In the genomic region with DNA sequence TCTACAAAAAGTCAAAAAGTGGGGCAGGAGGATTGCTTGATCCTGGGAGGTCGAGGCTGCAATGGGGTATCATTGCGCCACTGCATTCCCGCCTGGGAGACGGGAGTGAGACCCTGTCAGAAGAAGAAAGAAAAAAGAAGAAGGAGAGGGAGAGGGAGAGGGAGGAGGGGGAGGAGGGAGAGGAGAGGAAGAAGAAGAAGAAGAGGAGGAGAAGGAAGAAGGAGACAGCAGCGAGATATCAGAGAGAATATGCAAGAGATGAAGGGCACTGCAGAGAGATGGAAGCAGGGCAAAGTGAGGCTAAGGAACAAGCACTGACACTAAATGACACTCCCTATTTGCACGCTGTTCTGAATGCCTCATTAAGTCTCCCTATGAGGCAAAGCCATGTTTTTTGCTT, we compare ENCODE assay signal across 23 cellular contexts. TPM values are rescaled to one million over a fixed set of nuclear protein-coding genes. Genes with fewer than 3 reads are reported as not detected.
DNase-seq lines count a peak whose midpoint lies in the region; ATAC-seq, FAIRE-seq and TF ChIP-seq lines count a peak whose summit lies in the region.
"Had no signal": no experiment of that assay in that cellular context is flagged by ENCODE, and none has a peak within 500 bp of the region (broad histone marks: within the 10 kb centered on the region; RNA-seq: fewer than 3 reads in every experiment).

No MANE protein-coding gene starts in this region.

- H4K91ac ChIP-seq in H1 (replicated peaks; ENCODE audit: insufficient read length, low read length), result no peak overlapping the region

- H3K27ac Mint-ChIP-seq in CD8-positive, alpha-beta memory T cell, result peak overlapping the region in 5 of 8 donors; percentile 39 to 97 (median 94)
- H3K27ac Mint-ChIP-seq in T-helper 17 cell, result peak overlapping the region; percentile 90

- no peak overlapping the region for H3K56ac ChIP-seq in H1 (replicated peaks; ENCODE audit: insufficient read length, low read depth, low read length)

- CTCF ChIA-PET in CD8-positive, alpha-beta memory T cell (lab: Charles Lee), result interaction anchor here (2.3 kb wide), 1 partner anchor 16 kb away, joined by 9 read pairs; no protein-coding TSS in a partner anchor
- CTCF ChIA-PET in H1 (lab: Charles Lee; ENCODE audit: partially characterized antibody), result interaction anchor here (0.6 kb wide), 1 partner anchor 131 kb away, joined by 3 read pairs; no protein-coding TSS in a partner anchor

- no peak overlapping the region for H2AFZ ChIP-seq in H1 (ENCODE audit: low read length)

- H4K20me1 ChIP-seq in BLaER1, result no peaks in the 10 kb centered on the region
- H4K20me1 ChIP-seq in H1 (replicated peaks in 1 of 2; ENCODE audit: control insufficient read depth in 1 of 2, insufficient read depth in 2 of 2, low read length in 2 of 2), result no peaks in the 10 kb centered on the region

- no peaks in the 10 kb centered on the region for H3K9me3 Mint-ChIP-seq in CD8-positive, alpha-beta memory T cell

- ATAC-seq in T-helper 17 cell (no peak), GM21447 (IDR thresholded peaks at IDR 0.05; ENCODE audit: unreplicated experiment) (no peak)

- H3K27me3 Mint-ChIP-seq in CD8-positive, alpha-beta memory T cell, result no peaks in the 10 kb centered on the region
- H3K27me3 Mint-ChIP-seq in T-helper 17 cell, result no peaks in the 10 kb centered on the region

- peaks cover 19 to 28% (median 24%) of the 10 kb centered on the region in 3 donors for H3K4me1 Mint-ChIP-seq in CD8-positive, alpha-beta memory T cell
- H3K4me1 Mint-ChIP-seq in T-helper 17 cell, result peaks cover 21% of the 10 kb centered on the region

- 59% methylated on average over 6 of the region's 6 CpGs; no CpG with 5 or more reads in 1 of the 2 experiments for WGBS in H1 (ENCODE audit: extremely low coverage in 1 of 2, insufficient coverage in 1 of 2, insufficient read length in 1 of 2, insufficient replicate concordance in 2 of 2, low coverage in 1 of 2, low lambda C conversion rate in 2 of 2, missing lambda C conversion rate in 1 of 2), 2 experiments

- H3K4me1 ChIP-seq in BLaER1 (peaks cover 7% of the 10 kb centered on the region), H1 (replicated peaks in 1 of 4; ENCODE audit: control insufficient read depth in 3 of 4, insufficient read depth in 4 of 4, low read length in 3 of 4) (peaks cover 0 to 6% (median 4%) of the 10 kb centered on the region in 4 experiments; a peak in 3 of 7 replicates)
- peaks cover 10% of the 10 kb centered on the region for H3K4me1 ChIP-seq in CD8-positive, alpha-beta memory T cell (ENCODE audit: insufficient read depth, low read length)

- H3K27ac ChIP-seq in BLaER1 (no peak overlapping the region), H1 (ENCODE audit: low read depth, low read length) (no peak overlapping the region)
- H3K27ac ChIP-seq in CD8-positive, alpha-beta memory T cell (ENCODE audit: low read depth, low read length), result no peak overlapping the region

- H3K23me2 ChIP-seq in H1 (ENCODE audit: low read depth, low read length), result peaks cover 2% of the 10 kb centered on the region; the same call in 1 of the 2 replicates

- H3K36me3 Mint-ChIP-seq in CD8-positive, alpha-beta memory T cell, result peaks cover 0 to 2% (median 0%) of the 10 kb centered on the region in 3 donors
- no peaks in the 10 kb centered on the region for H3K36me3 Mint-ChIP-seq in T-helper 17 cell (ENCODE audit: low read depth)

- H3K18ac ChIP-seq in H1 (ENCODE audit: extremely low read depth, low read length), result no peak overlapping the region

- POLR2A ChIA-PET in CD8-positive, alpha-beta memory T cell (lab: Charles Lee), result no interaction called here
- POLR2A ChIA-PET in H1 (lab: Charles Lee; ENCODE audit: partially characterized antibody), result no interaction called here

- H3K36me3 ChIP-seq in BLaER1 (no peaks in the 10 kb centered on the region), H1 (ENCODE audit: control insufficient read depth in 2 of 4, insufficient read depth in 4 of 4, low read length in 3 of 4) (no peaks in the 10 kb centered on the region)
- H3K36me3 ChIP-seq in CD8-positive, alpha-beta memory T cell (ENCODE audit: insufficient read depth, low read length), result no peaks in the 10 kb centered on the region

- H3K4me3 Mint-ChIP-seq in CD8-positive, alpha-beta memory T cell, result peak overlapping the region in 2 of 7 donors; percentile 26 to 44
- peak overlapping the region; percentile 59 for H3K4me3 Mint-ChIP-seq in T-helper 17 cell

- H2BK12ac ChIP-seq in H1 (ENCODE audit: low read depth, low read length), result 0 out of 2 replicates have a peak overlapping the region, but pooled peaks have one; percentile 55

- H3K79me1 ChIP-seq in H1 (ENCODE audit: low read depth, low read length), result no peaks in the 10 kb centered on the region

- H3K9ac ChIP-seq in BLaER1, result no peak overlapping the region
- H3K9ac ChIP-seq in H1 (replicated peaks in 1 of 4; ENCODE audit: extremely low read depth in 1 of 4, low read depth in 3 of 4, low read length in 3 of 4), result no peak overlapping the region

- no peak overlapping the region for H2BK5ac ChIP-seq in H1 (ENCODE audit: low read depth, low read length)

- DNase-seq in CD8-positive, alpha-beta memory T cell, result no peak
- DNase-seq in T-helper 17 cell (no peak), H1 (ENCODE audit: low read depth in 1 of 2, low spot score in 2 of 2) (no peak), DMS53 treated with DMSO at 0.1 percent for 48 hours (lab: John Stamatoyannopoulos, UW; ENCODE audit: unreplicated experiment) (no peak)
- DNase-seq in NK-92 treated with Interleukin-12 subunit alpha and Interleukin-12 subunit beta, amount 100 ng/mL, for 24 hours (lab: John Stamatoyannopoulos, UW), result no peak
- DNase-seq: Calu3, DND-41, KBM-7, NCI-H1694, NCI-H2029 treated with DMSO at 0.1 percent for 48 hours, NCI-H526 treated with DMSO at 0.1 percent for 48 hours, RPMI8226, T-helper 1 cell had no signal

- H3K14ac ChIP-seq in H1 (ENCODE audit: insufficient read length), result no peak overlapping the region

- H2BK120ac ChIP-seq in H1 (replicated peaks; ENCODE audit: low read depth, low read length), result no peak overlapping the region

- no peak for TF ChIP-seq POLR2A in H1 (IDR thresholded peaks at IDR 0.05; ENCODE audit: control extremely low read depth in 1 of 2, low read depth in 2 of 2, low read length in 2 of 2)

- TF ChIP-seq CTCF in H1 (IDR thresholded peaks at IDR 0.05; ENCODE audit: control extremely low read depth in 1 of 3, insufficient read depth in 1 of 3, low read depth in 1 of 3, low read length in 3 of 3), result no peak

- H3K23ac ChIP-seq in H1 (ENCODE audit: insufficient read length), result no peak overlapping the region

- H4K5ac ChIP-seq in H1 (ENCODE audit: insufficient read length, low read depth, low read length), result no peak overlapping the region

- H2BK20ac ChIP-seq in H1 (ENCODE audit: low read length), result 0 out of 2 replicates have a peak overlapping the region, but pooled peaks have one; percentile 23

- TF ChIP-seq RAD21 in H1 (IDR thresholded peaks at IDR 0.05 in 1 of 2, conservative IDR thresholded peaks at IDR 0.05 in 1 of 2; ENCODE audit: low read depth in 2 of 2, low read length in 2 of 2), result no peak

- H3K4me2 ChIP-seq in BLaER1, result peak overlapping the region; percentile 84; the same call in 1 of the 2 replicates
- H3K4me2 ChIP-seq in H1 (ENCODE audit: insufficient read depth in 1 of 2, low read depth in 2 of 2, low read length in 2 of 2), result no peak overlapping the region; a peak in 1 of 4 replicates

- H4K8ac ChIP-seq in H1 (ENCODE audit: extremely low read depth, insufficient read depth, low read length), result no peak overlapping the region; the same call in 1 of the 2 replicates

- no peak overlapping the region for H2BK15ac ChIP-seq in H1 (ENCODE audit: low read length)

- no peaks in the 10 kb centered on the region for H3K79me2 ChIP-seq in H1 (ENCODE audit: control insufficient read depth in 1 of 2, insufficient read depth in 2 of 2, low read length in 2 of 2)

- no peak overlapping the region for H3K4me3 ChIP-seq in BLaER1
- H3K4me3 ChIP-seq in CD8-positive, alpha-beta memory T cell (ENCODE audit: low read length), result no peak overlapping the region
- H3K4me3 ChIP-seq in H1 (ENCODE audit: extremely low read depth in 1 of 4, insufficient read depth in 2 of 4, low read depth in 3 of 4, low read length in 4 of 4), result no peak overlapping the region

- H3K27me3 ChIP-seq in BLaER1 (no peaks in the 10 kb centered on the region), H1 (replicated peaks in 1 of 4; ENCODE audit: control insufficient read depth in 3 of 4, extremely low read depth in 1 of 4, insufficient read depth in 3 of 4, low read length in 3 of 4) (peaks cover 0 to 4% (median 0%) of the 10 kb centered on the region in 4 experiments; a peak in 1 of 7 replicates)
- H3K27me3 ChIP-seq in CD8-positive, alpha-beta memory T cell (ENCODE audit: insufficient read depth, low read length, poor library complexity, severe bottlenecking), result no peaks in the 10 kb centered on the region

- no peak for FAIRE-seq in H1 (lab: Jason Lieb, UNC)
- FAIRE-seq: GM18507 had no signal

- no peak overlapping the region for H2AK5ac ChIP-seq in H1 (ENCODE audit: low read depth, low read length)

- H3K9me3 ChIP-seq in BLaER1, result no peaks in the 10 kb centered on the region
- H3K9me3 ChIP-seq in CD8-positive, alpha-beta memory T cell (ENCODE audit: low read length), result no peaks in the 10 kb centered on the region
- no peaks in the 10 kb centered on the region for H3K9me3 ChIP-seq in T-helper 17 cell (ENCODE audit: control insufficient read depth, low read length, poor library complexity, severe bottlenecking)
- no peaks in the 10 kb centered on the region for H3K9me3 ChIP-seq in H1 (ENCODE audit: insufficient read depth in 2 of 2, low read depth in 1 of 2, low read length in 1 of 2)

- no peak overlapping the region for H3K4ac ChIP-seq in H1 (replicated peaks; ENCODE audit: insufficient read length, low read depth, low read length)

- TF ChIP-seq EP300 in H1 (IDR thresholded peaks at IDR 0.05; ENCODE audit: borderline replicate concordance in 1 of 2, low read depth in 2 of 2, low read length in 2 of 2), result no peak

RNA-seq across cellular contexts. Expression of gene CYP2F1, which starts 14.5 kb away (rescaled TPM):
- total RNA-seq in CD8-positive, alpha-beta memory T cell, result not detected
- polyA plus RNA-seq in CD8-positive, alpha-beta memory T cell, result not detected
- total RNA-seq in T-helper 17 cell, result under 1 TPM; 0.25 to 0.37 TPM
- total RNA-seq in H1 (2021; fragmentation: NEBNext Ultra II Directional; extraction: Animal tissue kit (Norgen Biotek cat#: 25700)), result 0.34 TPM in 1 of 2 replicates, not detected in the other
- 0.17 and 1.0 TPM in 2 replicates for polyA plus RNA-seq in H1 (2011; rRNA removed)
- polyA plus RNA-seq in H1 (2011; cell fraction: cytosol; rRNA removed), result 0.09 TPM
- 0.68 TPM for polyA plus RNA-seq in H1 (2011; cell fraction: nucleus; rRNA removed)
- 0.53 to 1.0 TPM in 2 of 4 replicates, not detected in the others for polyA plus RNA-seq in H1 (2012, experiment 1 of 2)
- polyA plus RNA-seq in H1 (2012, experiment 2 of 2), result not detected
- 0.22 TPM for polyA plus RNA-seq in H1 (2013, experiment 1 of 2)
- 0.11 TPM for polyA plus RNA-seq in H1 (2013, experiment 2 of 2)
- polyA minus RNA-seq in H1 (2011; rRNA and poly(A)+ RNA removed), result 0.19 TPM in 1 of 2 replicates, not detected in the other
- polyA minus RNA-seq in H1 (2011; cell fraction: cytosol; rRNA and poly(A)+ RNA removed), result not detected
- polyA minus RNA-seq in H1 (2011; cell fraction: nucleus; rRNA and poly(A)+ RNA removed), result not detected
- total RNA-seq: A172, Calu3, H4, LHCN-M2, MCF 10A, NCI-H460, SK-MEL-5 had no signal
- polyA plus RNA-seq: BJ had no signal

RNA-seq across cellular contexts. Expression of gene CYP2A13, which starts 40.4 kb away (rescaled TPM):
- not detected for total RNA-seq in CD8-positive, alpha-beta memory T cell
- not detected for polyA plus RNA-seq in CD8-positive, alpha-beta memory T cell
- not detected for total RNA-seq in T-helper 17 cell
- total RNA-seq in H1 (2021; fragmentation: NEBNext Ultra II Directional; extraction: Animal tissue kit (Norgen Biotek cat#: 25700)), result 0.60 and 0.78 TPM in 2 replicates
- polyA plus RNA-seq in H1 (2011; rRNA removed), result 0.63 and 0.88 TPM in 2 replicates
- polyA plus RNA-seq in H1 (2011; cell fraction: cytosol; rRNA removed), result 1.0 TPM
- 0.80 TPM for polyA plus RNA-seq in H1 (2011; cell fraction: nucleus; rRNA removed)
- 0.66 to 1.4 TPM (median 0.79 TPM) in 4 replicates for polyA plus RNA-seq in H1 (2012, experiment 1 of 2)
- polyA plus RNA-seq in H1 (2012, experiment 2 of 2), result 0.42 TPM
- 0.34 TPM for polyA plus RNA-seq in H1 (2013, experiment 1 of 2)
- polyA plus RNA-seq in H1 (2013, experiment 2 of 2), result 0.17 TPM
- polyA minus RNA-seq in H1 (2011; rRNA and poly(A)+ RNA removed), result 1.0 and 1.4 TPM in 2 replicates
- polyA minus RNA-seq in H1 (2011; cell fraction: cytosol; rRNA and poly(A)+ RNA removed), result not detected
- 0.80 TPM for polyA minus RNA-seq in H1 (2011; cell fraction: nucleus; rRNA and poly(A)+ RNA removed)
- total RNA-seq: A172, Calu3, H4, LHCN-M2, MCF 10A, NCI-H460, SK-MEL-5 had no signal
- polyA plus RNA-seq: BJ had no signal
